ENCODE assay signal across 8 cellular contexts in genomic region chr18:46097378-46097852, GRCh38. TPM values are rescaled to one million over a fixed set of nuclear protein-coding genes. Genes with fewer than 3 reads are reported as not detected.
A peak's percentile ranks its signal among the peaks of the same experiment; 100 is the strongest.
DNase-seq lines count a peak whose midpoint lies in the region; ATAC-seq and TF ChIP-seq lines count a peak whose summit lies in the region.

No MANE protein-coding gene starts in this region.

- H3K36me3 Mint-ChIP-seq in Caco-2 (ENCODE audit: insufficient read depth, unreplicated experiment) = peaks cover 19% of the 10 kb centered on the region

- POLR2A ChIA-PET in Caco-2 (lab: Charles Lee) = no interaction called here

- no peak for TF ChIP-seq EP300 in tibial nerve (IDR thresholded peaks at IDR 0.05)

- DNase-seq in Caco-2 = no peak
- peak; percentile 45 for DNase-seq in KG1 (lab: John Stamatoyannopoulos, UW)
- no peak for DNase-seq in brain microvascular endothelial cell
- DNase-seq in right lobe of liver = no peak
- no peak for DNase-seq in tibial nerve (ENCODE audit: low spot score in 2 of 2)
- no peak for DNase-seq in COLO829 (ENCODE audit: low spot score)
- DNase-seq in effector CD8-positive, alpha-beta T cell (lab: John Stamatoyannopoulos, UW) = no peak

- H3K4me1 Mint-ChIP-seq in Caco-2 (ENCODE audit: low read depth, unreplicated experiment) = no peaks in the 10 kb centered on the region

- peak overlapping the region; percentile 72 for H3K4me3 Mint-ChIP-seq in Caco-2 (ENCODE audit: unreplicated experiment)

- TF ChIP-seq POLR2A in right lobe of liver (IDR thresholded peaks at IDR 0.05) (no peak), tibial nerve (IDR thresholded peaks at IDR 0.05) (no peak)

- CTCF ChIA-PET in Caco-2 (lab: Charles Lee) = interaction anchor here (1.4 kb wide), 1 partner anchor 24 kb away, joined by 3 read pairs; no protein-coding TSS in a partner anchor

- TF ChIP-seq CTCF in Caco-2 (IDR thresholded peaks at IDR 0.05; ENCODE audit: insufficient read depth in 1 of 2, low read depth in 1 of 2, low read length in 1 of 2, severe bottlenecking in 1 of 2, unreplicated experiment in 1 of 2) (no peak), brain microvascular endothelial cell (IDR thresholded peaks at IDR 0.05; ENCODE audit: low read depth, low read length, missing control alignments) (no peak), right lobe of liver (IDR thresholded peaks at IDR 0.05) (no peak), tibial nerve (IDR thresholded peaks at IDR 0.05) (no peak)

- intact Hi-C loops in Caco-2 (cut with micrococcal nuclease; ENCODE audit: unreplicated experiment) = no loop called here
- intact Hi-C loops in right lobe of liver (cut with DNase I) = no loop called here

- peak overlapping the region; percentile 88 for H3K27ac ChIP-seq in brain microvascular endothelial cell
- H3K27ac ChIP-seq in right lobe of liver = peak overlapping the region; percentile 82 to 90 (median 83)
- peak overlapping the region; percentile 70 to 90 (median 86) for H3K27ac ChIP-seq in tibial nerve

- WGBS in right lobe of liver (ENCODE audit: insufficient coverage, low coverage, low lambda C conversion rate, missing lambda C conversion rate) = 0% methylated on average over 13 of the region's 13 CpGs
- WGBS in tibial nerve, 2 donors = 1% methylated on average over 13 of the region's 13 CpGs

- in situ Hi-C loops in brain microvascular endothelial cell (cut with HindIII; ENCODE audit: low pct_ligation_motif_present, low sequenced_read_pairs) = loop anchor here (25.0 kb wide), 1 partner anchor 185 kb away; no protein-coding TSS in a partner anchor

- H3K4me1 ChIP-seq in Caco-2 = no peaks in the 10 kb centered on the region; the same call in 1 of the 2 replicates
- H3K4me1 ChIP-seq in right lobe of liver = peaks cover 0 to 29% (median 11%) of the 10 kb centered on the region in 4 donors
- H3K4me1 ChIP-seq in tibial nerve = peaks cover 0 to 49% (median 20%) of the 10 kb centered on the region in 4 donors

- no peaks in the 10 kb centered on the region for H3K27me3 Mint-ChIP-seq in Caco-2 (ENCODE audit: insufficient read depth, unreplicated experiment)

- H3K9me3 Mint-ChIP-seq in Caco-2 (ENCODE audit: unreplicated experiment) = no peaks in the 10 kb centered on the region

- ATAC-seq in GM21576 (IDR thresholded peaks at IDR 0.05; ENCODE audit: unreplicated experiment) (peak; percentile 28), right lobe of liver (peak; percentile 15 to 48 (median 38))

- peak overlapping the region; percentile 56 for H3K27ac Mint-ChIP-seq in Caco-2 (ENCODE audit: unreplicated experiment)

- no peaks in the 10 kb centered on the region for H3K27me3 ChIP-seq in Caco-2 (replicated peaks; ENCODE audit: control insufficient read depth, insufficient read depth, low read length)
- no peaks in the 10 kb centered on the region for H3K27me3 ChIP-seq in brain microvascular endothelial cell (replicated peaks)
- no peaks in the 10 kb centered on the region for H3K27me3 ChIP-seq in right lobe of liver
- H3K27me3 ChIP-seq in tibial nerve = no peaks in the 10 kb centered on the region

- H3K4me3 ChIP-seq in Caco-2 (ENCODE audit: low read depth, low read length) (peak overlapping the region; percentile 58), brain microvascular endothelial cell (ENCODE audit: low read depth, low read length) (peak overlapping the region; percentile 100), right lobe of liver (peak overlapping the region; percentile 89 to 100 (median 99)), tibial nerve (peak overlapping the region; percentile 70 to 92 (median 88))

- no TSS peak for BruUV-seq in Caco-2 (replicated peaks; lab: Mats Ljungman, UMichigan)

- no peaks in the 10 kb centered on the region for H3K9me3 ChIP-seq in Caco-2
- no peaks in the 10 kb centered on the region for H3K9me3 ChIP-seq in right lobe of liver
- H3K9me3 ChIP-seq in tibial nerve = no peaks in the 10 kb centered on the region

- H3K36me3 ChIP-seq in Caco-2 (ENCODE audit: control insufficient read depth, insufficient read depth, low read length) (no peaks in the 10 kb centered on the region), brain microvascular endothelial cell (replicated peaks) (peaks cover 26% of the 10 kb centered on the region), right lobe of liver (peaks cover 0 to 25% (median 14%) of the 10 kb centered on the region in 4 donors), tibial nerve (peaks cover 0 to 25% (median 14%) of the 10 kb centered on the region in 3 donors)

RNA-seq across cellular contexts. Expression of gene ATP5F1A, which starts 0.7 kb away (rescaled TPM):
- 349 and 401 TPM in 2 replicates for total RNA-seq in Caco-2 (2022)
- 100 to 1,000 TPM; 243 to 405 (median 286) TPM for total RNA-seq in right lobe of liver
- total RNA-seq in tibial nerve = 100 to 1,000 TPM; 248 to 381 (median 315) TPM

RNA-seq across cellular contexts. Expression of gene HAUS1, which starts 6.8 kb away (rescaled TPM):
- 28.2 and 29.5 TPM in 2 replicates for total RNA-seq in Caco-2 (2022)
- 10 to 100 TPM in 2 of 6 experiments, 1 to 10 TPM in 4; 4.0 to 15.4 (median 5.9) TPM for total RNA-seq in right lobe of liver
- 10 to 100 TPM; 21.2 to 37.3 (median 28.1) TPM for total RNA-seq in tibial nerve

RNA-seq across cellular contexts. Expression of gene PSTPIP2, which starts 25.4 kb away (rescaled TPM):
- total RNA-seq in Caco-2 (2022) = 13.3 and 13.7 TPM in 2 replicates
- total RNA-seq in right lobe of liver = 10 to 100 TPM in 2 of 6 experiments, 1 to 10 TPM in 4; 4.0 to 15.2 (median 8.6) TPM
- 1 to 10 TPM; 5.4 to 9.9 (median 7.1) TPM for total RNA-seq in tibial nerve
